Comparison of ENCODE assay signal across 23 cellular contexts in genomic region chr2:177478029-177478428, GRCh38.
A peak's percentile ranks its signal among the peaks of the same experiment; 100 is the strongest.
DNase-seq lines count a peak whose midpoint lies in the region; ATAC-seq, FAIRE-seq and TF ChIP-seq lines count a peak whose summit lies in the region.
"Had no signal": no experiment of that assay in that cellular context is flagged by ENCODE, and none has a peak within 500 bp of the region (broad histone marks: within the 10 kb centered on the region; RNA-seq: fewer than 3 reads in every experiment).

No MANE protein-coding gene starts in this region.

- RAD21 ChIA-PET in GM12878 (lab: Charles Lee; ENCODE audit: unreplicated experiment), result no interaction called here

- POLR2A ChIA-PET in GM12878 (lab: Charles Lee), result no interaction called here

- no peaks in the 10 kb centered on the region for H3K79me2 ChIP-seq in GM12878 (ENCODE audit: control insufficient read depth, insufficient read depth, low read length)

- DNase-seq in GM12891 (ENCODE audit: insufficient read length, low spot score), result no peak
- peak; percentile 6 for DNase-seq in NB4 (ENCODE audit: low read depth)
- no peak for DNase-seq in GM12878 (ENCODE audit: low read depth, low spot score)
- peak; percentile 79 for DNase-seq in fibroblast of the aortic adventitia (ENCODE audit: low read depth)
- DNase-seq in left ventricle myocardium superior, result no peak
- DNase-seq in uterus, result no peak
- DNase-seq: CD4-positive, CD25-positive, alpha-beta regulatory T cell; COR-L47; DMS 273 treated with DMSO at 0.1 percent for 48 hours; GDM1; NCI-H1092; NCI-H1436 treated with DMSO at 0.1 percent for 48 hours; NCI-H2081; NCI-H524; NCI-H82; OCI-M1; RPMI8226; SHP77 treated with DMSO at 0.1 percent for 48 hours; SK-N-SH had no signal

- no peak overlapping the region for H3K4me2 ChIP-seq in GM12878 (ENCODE audit: control insufficient read depth, insufficient read depth)
- H3K4me2 ChIP-seq: KMS-11, SK-N-SH had no signal

- intact Hi-C loops in GM12878 (cut with micrococcal nuclease; ENCODE audit: unreplicated experiment) (no loop called here), left ventricle myocardium superior (cut with micrococcal nuclease) (no loop called here), uterus (cut with DNase I; ENCODE audit: low total_unique reads) (no loop called here)

- WGBS in GM12878 (ENCODE audit: insufficient coverage, insufficient replicate concordance, low lambda C conversion rate, missing lambda C conversion rate), result 95% methylated on average over 2 of the region's 2 CpGs

- SMC1A ChIA-PET in GM12878 (lab: Charles Lee; ENCODE audit: uncharacterized antibody, unreplicated experiment), result interaction anchor here (0.6 kb wide), 1 partner anchor 234 kb away, joined by 3 read pairs; no protein-coding TSS in a partner anchor

- no peak overlapping the region for H2AFZ ChIP-seq in GM12878 (ENCODE audit: control insufficient read depth, low read depth, low read length)

- no peaks in the 10 kb centered on the region for H3K27me3 ChIP-seq in GM12878 (replicated peaks in 1 of 2; ENCODE audit: control insufficient read depth in 2 of 2, insufficient read depth in 2 of 2, low read length in 1 of 2)
- no peaks in the 10 kb centered on the region for H3K27me3 ChIP-seq in uterus

- no peaks in the 10 kb centered on the region for H3K4me1 ChIP-seq in GM12878 (ENCODE audit: control insufficient read depth, insufficient read depth, low read length)
- no peaks in the 10 kb centered on the region for H3K4me1 ChIP-seq in uterus

- no peaks in the 10 kb centered on the region; a peak in 1 of 4 replicates for H3K36me3 ChIP-seq in GM12878 (ENCODE audit: control insufficient read depth in 2 of 2, insufficient read depth in 2 of 2, low read length in 1 of 2)
- H3K36me3 ChIP-seq in uterus, result no peaks in the 10 kb centered on the region

- in situ Hi-C loops in GM12878 (cut with MboI), result no loop called here

- peak; percentile 50 for FAIRE-seq in GM12891 (lab: Jason Lieb, UNC)
- peak; percentile 75 for FAIRE-seq in GM12878 (lab: Jason Lieb, UNC)
- FAIRE-seq: H1 had no signal

- H3K27ac ChIP-seq in GM12878 (ENCODE audit: control insufficient read depth, insufficient read depth) (no peak overlapping the region), uterus (no peak overlapping the region)
- H3K27ac ChIP-seq: KMS-11 had no signal

- no peak overlapping the region for H3K9ac ChIP-seq in GM12878 (ENCODE audit: control insufficient read depth, insufficient read depth, low read length)
- H3K9ac ChIP-seq: KMS-11, SK-N-SH had no signal

- TF ChIP-seq CTCF in NB4 (IDR thresholded peaks at IDR 0.05; ENCODE audit: low read depth, low read length) (no peak), GM12878 (IDR thresholded peaks at IDR 0.05 in 2 of 3, conservative IDR thresholded peaks at IDR 0.05 in 1 of 3; ENCODE audit: control insufficient read depth in 2 of 3, extremely low read depth in 1 of 3, insufficient read depth in 1 of 3, low read depth in 3 of 3, low read length in 3 of 3) (no peak), fibroblast of the aortic adventitia (IDR thresholded peaks at IDR 0.05; ENCODE audit: insufficient read depth, low read length) (no peak), uterus (IDR thresholded peaks at IDR 0.05) (no peak)

- CTCF ChIA-PET in GM12878 (lab: Yijun Ruan, JAX), result interaction anchor here (0.5 to 1.5 kb wide), 2 partner anchors 12 to 1058 kb away, joined by 3 to 6 read pairs; no protein-coding TSS in a partner anchor

- no peak for TF ChIP-seq EP300 in GM12878 (IDR thresholded peaks at IDR 0.05; ENCODE audit: borderline replicate concordance in 1 of 2, control insufficient read depth in 1 of 2, low read depth in 2 of 2, low read length in 2 of 2)

- H3K9me3 ChIP-seq in GM12878 (replicated peaks; ENCODE audit: control insufficient read depth, insufficient read depth, low read length), result no peaks in the 10 kb centered on the region; the same call in 1 of the 3 replicates
- no peaks in the 10 kb centered on the region for H3K9me3 ChIP-seq in uterus

- no peak for TF ChIP-seq RAD21 in GM12878 (IDR thresholded peaks at IDR 0.05; ENCODE audit: insufficient read depth, low read depth, low read length)

- ATAC-seq in GM12878 (no peak), left ventricle myocardium superior (no peak), HG03045 (IDR thresholded peaks at IDR 0.05; ENCODE audit: unreplicated experiment) (no peak), GM19324 (IDR thresholded peaks at IDR 0.05; ENCODE audit: low FRiP score, unreplicated experiment) (no peak)

- H3K4me3 ChIP-seq in NB4 (ENCODE audit: low read depth, low read length) (no peak overlapping the region), GM12878 (no peak overlapping the region), fibroblast of the aortic adventitia (ENCODE audit: low read depth, low read length) (no peak overlapping the region), uterus (no peak overlapping the region)

- no peak for TF ChIP-seq POLR2A in GM12891 (IDR thresholded peaks at IDR 0.05; ENCODE audit: low read depth, low read length)
- no peak for TF ChIP-seq POLR2A in NB4 (IDR thresholded peaks at IDR 0.05; ENCODE audit: extremely low read depth, insufficient read length)
- TF ChIP-seq POLR2A in GM12878 (IDR thresholded peaks at IDR 0.05; ENCODE audit: low read depth, low read length), result no peak
- no peak for TF ChIP-seq POLR2A in uterus (IDR thresholded peaks at IDR 0.05)

- H4K20me1 ChIP-seq in GM12878 (ENCODE audit: control insufficient read depth, insufficient read depth), result no peaks in the 10 kb centered on the region

- BruUV-seq in GM12878 (replicated peaks; lab: Mats Ljungman, UMichigan), result no TSS peak

TF ChIP-seq in GM12891, 5 proteins besides CTCF, POLR2A, EP300 and RAD21:
- no peak for TF ChIP-seq PAX5 (IDR thresholded peaks at IDR 0.05; ENCODE audit: insufficient read depth, low read length, severe bottlenecking)
- no peak for TF ChIP-seq POU2F2 (IDR thresholded peaks at IDR 0.05; ENCODE audit: low read depth, low read length)
- TF ChIP-seq POLR2AphosphoS5 (IDR thresholded peaks at IDR 0.05; ENCODE audit: low read depth, low read length), result no peak
- no peak for TF ChIP-seq SPI1 (IDR thresholded peaks at IDR 0.05; ENCODE audit: low read depth, low read length)
- TF ChIP-seq TAF1 (IDR thresholded peaks at IDR 0.05; ENCODE audit: low read depth, low read length), result no peak

TF ChIP-seq in GM12878, 131 proteins besides CTCF, POLR2A, EP300 and RAD21:
- peak; percentile 75; the same call in 1 of the 2 replicates for TF ChIP-seq CBX5 (IDR thresholded peaks at IDR 0.05; ENCODE audit: low read depth)
- no peak for TF ChIP-seq IKZF1 (conservative IDR thresholded peaks at IDR 0.05)
- TF ChIP-seq HDAC2 (IDR thresholded peaks at IDR 0.05), result no peak

Comparison
In these comparisons a context has a peak if more than half of its experiments do, and no peak if none do; other contexts are left out.
1. DNase-seq: peak in NB4 (single experiment) and fibroblast of the aortic adventitia (single experiment); none in GM12891 (single experiment), GM12878 (single experiment), left ventricle myocardium superior (single experiment) and uterus (0 of 2).